ENCODE assay signal across 19 cellular contexts in genomic region chr17:66268247-66268927, GRCh38. TPM values are rescaled to one million over a fixed set of nuclear protein-coding genes. Genes with fewer than 3 reads are reported as not detected.
DNase-seq lines count a peak whose midpoint lies in the region; ATAC-seq, FAIRE-seq and TF ChIP-seq lines count a peak whose summit lies in the region.
"Had no signal": no experiment of that assay in that cellular context is flagged by ENCODE, and none has a peak within 500 bp of the region (broad histone marks: within the 10 kb centered on the region; RNA-seq: fewer than 3 reads in every experiment).

No MANE protein-coding gene starts in this region.

- ATAC-seq in HG02678 (IDR thresholded peaks at IDR 0.05; ENCODE audit: unreplicated experiment) = no peak
- ATAC-seq: heart right ventricle, T-cell had no signal

- peaks cover 52% of the 10 kb centered on the region for H3K4me1 Mint-ChIP-seq in HFFc6 (ENCODE audit: low read depth)

- DNase-seq in HFFc6 (peak; percentile 71), astrocyte of the hippocampus (ENCODE audit: low read depth, low spot score) (peak; percentile 89), foreskin melanocyte (peak; percentile 33), urothelium cell line (ENCODE audit: low spot score) (peak; percentile 45), spleen (no peak), Peyer's patch (no peak)
- DNase-seq: activated CD4-positive, CD25-positive, alpha-beta regulatory T cell treated with anti-CD3 and anti-CD28 coated beads, Interleukin-2, amount 50 U/mL, for 72 hours; effector CD8-positive, alpha-beta T cell; heart right ventricle; NCI-H1105; small intestine; substantia nigra; T-cell had no signal

- H3K27me3 Mint-ChIP-seq in HFFc6 (ENCODE audit: insufficient read depth) = no peaks in the 10 kb centered on the region; the same call in 1 of the 2 replicates
- H3K27me3 Mint-ChIP-seq: T-cell had no signal

- peak overlapping the region; percentile 34; the same call in 1 of the 2 replicates for H3K4me3 Mint-ChIP-seq in HFFc6
- H3K4me3 Mint-ChIP-seq: nephron, T-cell had no signal

- 67 to 78% (median 72%) methylated on average over 8 of the region's 8 CpGs for WGBS in spleen, 5 donors

- H3K4me3 ChIP-seq in spleen (no peak overlapping the region), Peyer's patch (no peak overlapping the region)
- H3K4me3 ChIP-seq: adrenal gland, heart right ventricle had no signal

- no peaks in the 10 kb centered on the region for H3K4me1 ChIP-seq in spleen
- no peaks in the 10 kb centered on the region for H3K4me1 ChIP-seq in Peyer's patch

- H3K27me3 ChIP-seq in spleen (replicated peaks in 1 of 7) (no peaks in the 10 kb centered on the region), Peyer's patch (no peaks in the 10 kb centered on the region)
- H3K27me3 ChIP-seq: adrenal gland, heart right ventricle had no signal

- H3K27ac ChIP-seq in spleen (no peak overlapping the region), Peyer's patch (no peak overlapping the region)
- H3K27ac ChIP-seq: adrenal gland, heart right ventricle had no signal

- TF ChIP-seq POLR2A in spleen (IDR thresholded peaks at IDR 0.05) = no peak
- TF ChIP-seq POLR2A in Peyer's patch (IDR thresholded peaks at IDR 0.05) = no peak

- peaks cover 0 to 10% (median 6%) of the 10 kb centered on the region in 8 donors for H3K9me3 ChIP-seq in spleen
- H3K9me3 ChIP-seq in Peyer's patch = peaks cover 0 to 4% (median 0%) of the 10 kb centered on the region in 4 donors
- H3K9me3 ChIP-seq: adrenal gland had no signal

- TF ChIP-seq CTCF in HFFc6 (IDR thresholded peaks at IDR 0.05) = no peak
- no peak for TF ChIP-seq CTCF in spleen (IDR thresholded peaks at IDR 0.05 in 8 of 11, conservative IDR thresholded peaks at IDR 0.05 in 3 of 11)
- no peak for TF ChIP-seq CTCF in Peyer's patch (IDR thresholded peaks at IDR 0.05)

- H3K36me3 ChIP-seq in spleen (no peaks in the 10 kb centered on the region), Peyer's patch (no peaks in the 10 kb centered on the region)
- H3K36me3 ChIP-seq: adrenal gland, heart right ventricle had no signal

- H3K9me3 Mint-ChIP-seq in HFFc6 = no peaks in the 10 kb centered on the region

- intact Hi-C loops in spleen (cut with DNase I; ENCODE audit: low total_unique reads) = no loop called here

- peak overlapping the region; percentile 64 for H3K27ac Mint-ChIP-seq in HFFc6
- H3K27ac Mint-ChIP-seq: nephron, T-cell had no signal

- H3K36me3 Mint-ChIP-seq in HFFc6 (ENCODE audit: low read depth) = no peaks in the 10 kb centered on the region
- H3K36me3 Mint-ChIP-seq: T-cell had no signal

- FAIRE-seq in urothelium cell line (lab: Jason Lieb, UNC) = no peak
- FAIRE-seq: small intestine had no signal

RNA-seq across cellular contexts. Expression of gene PRKCA, which starts 34.0 kb away (rescaled TPM):
- 100 to 1,000 TPM in 2 of 6 experiments, 10 to 100 TPM in 4; 81.2 to 106 (median 92.9) TPM for total RNA-seq in HFFc6 (2021; fragmentation: NEBNext Ultra II Directional; extraction: Animal tissue kit (Norgen Biotek cat#: 25700))
- total RNA-seq in spleen = 10 to 100 TPM; 18.4 to 59.7 (median 45.8) TPM
- polyA plus RNA-seq in spleen = 1 to 10 TPM; 1.7 to 3.2 (median 1.9) TPM
- 10 to 100 TPM; 32.2 to 47.0 (median 43.5) TPM for total RNA-seq in Peyer's patch

RNA-seq across cellular contexts. Expression of gene APOH, which starts 39.2 kb away (rescaled TPM):
- total RNA-seq in HFFc6 (2021; fragmentation: NEBNext Ultra II Directional; extraction: Animal tissue kit (Norgen Biotek cat#: 25700)) = not detected
- total RNA-seq in spleen (1 to 10 TPM in 1 of 7 donors, not detected in 6; 1.2 TPM), Peyer's patch (1 to 10 TPM in 1 of 4 donors, not detected in 3; 1.1 TPM)
- not detected for polyA plus RNA-seq in spleen
- total RNA-seq: lower leg skin, NCI-H460, OCI-LY7 had no signal
- polyA plus RNA-seq: heart right ventricle had no signal

Comparison
In these comparisons a context has a peak if more than half of its experiments do, and no peak if none do; other contexts are left out.
1. DNase-seq: peak in HFFc6 (single experiment), astrocyte of the hippocampus (single experiment), foreskin melanocyte (single experiment) and urothelium cell line (single experiment); none in spleen (single experiment) and Peyer's patch (0 of 3).